Comparison of ENCODE assay signal across 27 cellular contexts in the genomic region with DNA sequence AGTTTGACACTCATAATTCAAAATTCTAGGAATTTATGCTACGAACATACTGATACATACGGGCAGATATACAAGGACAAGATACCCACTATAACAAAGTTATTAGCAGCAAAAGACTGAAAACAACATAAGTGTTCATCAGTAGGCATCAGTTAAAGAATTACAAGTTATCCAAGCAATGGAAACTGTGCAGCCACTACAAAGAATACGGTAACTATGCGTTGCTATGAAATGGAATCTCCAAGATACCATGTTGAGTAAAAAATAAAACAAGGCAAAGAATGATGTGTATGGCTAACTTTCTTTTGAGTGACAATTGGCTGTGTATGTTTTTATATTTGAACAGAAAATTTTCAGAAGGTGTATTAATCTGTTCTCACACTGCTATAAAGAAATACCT.
DNase-seq lines count a peak whose midpoint lies in the region; ATAC-seq and TF ChIP-seq lines count a peak whose summit lies in the region.
"Had no signal": no experiment of that assay in that cellular context is flagged by ENCODE, and none has a peak within 500 bp of the region (broad histone marks: within the 10 kb centered on the region; RNA-seq: fewer than 3 reads in every experiment).

No MANE protein-coding gene starts in this region.

- H4K20me1 ChIP-seq in Karpas-422 (ENCODE audit: insufficient read depth, low read depth, low read length): no peaks in the 10 kb centered on the region
- H4K20me1 ChIP-seq: BLaER1 treated with 17β-estradiol and CSF1 and Interleukin-3, amounts not matched to agents 10 nM and 100 nM had no signal

- no peak for TF ChIP-seq CTCF in right atrium auricular region (IDR thresholded peaks at IDR 0.05)
- no peak for TF ChIP-seq CTCF in astrocyte of the spinal cord (IDR thresholded peaks at IDR 0.05; ENCODE audit: low read depth, low read length)
- no peak for TF ChIP-seq CTCF in gastroesophageal sphincter (IDR thresholded peaks at IDR 0.05)
- no peak for TF ChIP-seq CTCF in sigmoid colon (IDR thresholded peaks at IDR 0.05)

- H3K4me3 Mint-ChIP-seq in activated naive CD4-positive, alpha-beta T cell treated with anti-CD3 and anti-CD28 coated beads, Interleukin-2, amount 10 ng/mL, durations not matched to agents 7 days and 5 days: no peak overlapping the region
- no peak overlapping the region for H3K4me3 Mint-ChIP-seq in naive thymus-derived CD8-positive, alpha-beta T cell
- H3K4me3 Mint-ChIP-seq: activated CD4-positive, alpha-beta T cell treated with anti-CD3 and anti-CD28 coated beads, Interleukin-2, amount 10 ng/mL, durations not matched to agents 24 days and 14 days; activated naive CD4-positive, alpha-beta T cell treated with anti-CD3 and anti-CD28 coated beads, Interleukin-2, amount 50 U/mL, for 24 hours had no signal

- no peaks in the 10 kb centered on the region for H3K36me3 Mint-ChIP-seq in activated naive CD4-positive, alpha-beta T cell treated with anti-CD3 and anti-CD28 coated beads, Interleukin-2, amount 10 ng/mL, durations not matched to agents 7 days and 5 days
- no peaks in the 10 kb centered on the region for H3K36me3 Mint-ChIP-seq in naive thymus-derived CD8-positive, alpha-beta T cell
- H3K36me3 Mint-ChIP-seq: activated naive CD4-positive, alpha-beta T cell treated with anti-CD3 and anti-CD28 coated beads, Interleukin-2, amount 50 U/mL, for 24 hours had no signal

- H3K9me3 Mint-ChIP-seq in activated naive CD4-positive, alpha-beta T cell treated with anti-CD3 and anti-CD28 coated beads, Interleukin-2, amount 10 ng/mL, durations not matched to agents 7 days and 5 days: no peaks in the 10 kb centered on the region
- peaks cover 0 to 2% (median 0%) of the 10 kb centered on the region in 9 donors for H3K9me3 Mint-ChIP-seq in naive thymus-derived CD8-positive, alpha-beta T cell
- H3K9me3 Mint-ChIP-seq: activated CD4-positive, alpha-beta T cell treated with anti-CD3 and anti-CD28 coated beads, Interleukin-2, amount 10 ng/mL, durations not matched to agents 24 days and 14 days; activated naive CD4-positive, alpha-beta T cell treated with anti-CD3 and anti-CD28 coated beads, Interleukin-2, amount 50 U/mL, for 24 hours had no signal

- H3K36me3 ChIP-seq in right atrium auricular region: no peaks in the 10 kb centered on the region
- no peaks in the 10 kb centered on the region for H3K36me3 ChIP-seq in gastroesophageal sphincter
- H3K36me3 ChIP-seq in sigmoid colon: no peaks in the 10 kb centered on the region
- H3K36me3 ChIP-seq in Karpas-422 (ENCODE audit: insufficient read depth, low read length): no peaks in the 10 kb centered on the region
- H3K36me3 ChIP-seq: BLaER1 treated with 17β-estradiol and CSF1 and Interleukin-3, amounts not matched to agents 10 nM and 100 nM; gastrocnemius medialis; thoracic aorta; vagina had no signal

- H3K4me2 ChIP-seq in Karpas-422 (ENCODE audit: low read depth, low read length, poor library complexity, severe bottlenecking): no peak overlapping the region
- H3K4me2 ChIP-seq: SK-N-SH had no signal

- TF ChIP-seq POLR2A in gastroesophageal sphincter (IDR thresholded peaks at IDR 0.05) (no peak), sigmoid colon (IDR thresholded peaks at IDR 0.05) (no peak)

- H3K9me3 ChIP-seq in right atrium auricular region: no peaks in the 10 kb centered on the region
- no peaks in the 10 kb centered on the region for H3K9me3 ChIP-seq in right cardiac atrium (ENCODE audit: control insufficient read depth, low read length)
- H3K9me3 ChIP-seq in gastroesophageal sphincter: no peaks in the 10 kb centered on the region
- H3K9me3 ChIP-seq in sigmoid colon: no peaks in the 10 kb centered on the region
- no peaks in the 10 kb centered on the region for H3K9me3 ChIP-seq in Karpas-422 (ENCODE audit: low read length)
- H3K9me3 ChIP-seq: gastrocnemius medialis, SK-N-SH, thoracic aorta, vagina had no signal

- no peaks in the 10 kb centered on the region for H3K4me1 Mint-ChIP-seq in activated naive CD4-positive, alpha-beta T cell treated with anti-CD3 and anti-CD28 coated beads, Interleukin-2, amount 10 ng/mL, durations not matched to agents 7 days and 5 days
- H3K4me1 Mint-ChIP-seq in naive thymus-derived CD8-positive, alpha-beta T cell: no peaks in the 10 kb centered on the region
- H3K4me1 Mint-ChIP-seq: activated CD4-positive, alpha-beta T cell treated with anti-CD3 and anti-CD28 coated beads, Interleukin-2, amount 10 ng/mL, durations not matched to agents 24 days and 14 days; activated naive CD4-positive, alpha-beta T cell treated with anti-CD3 and anti-CD28 coated beads, Interleukin-2, amount 50 U/mL, for 24 hours had no signal

- H3K79me2 ChIP-seq in Karpas-422 (ENCODE audit: low read length): no peaks in the 10 kb centered on the region

- H3K27ac ChIP-seq in right atrium auricular region: peak overlapping the region; percentile 43 to 57
- H3K27ac ChIP-seq in right cardiac atrium (ENCODE audit: low read length): no peak overlapping the region
- H3K27ac ChIP-seq in gastroesophageal sphincter: peak overlapping the region in 3 of 4 donors; percentile 60 to 75 (median 64)
- peak overlapping the region; percentile 45 to 75 (median 66) for H3K27ac ChIP-seq in sigmoid colon
- no peak overlapping the region for H3K27ac ChIP-seq in Karpas-422 (ENCODE audit: low read length)
- H3K27ac ChIP-seq: epithelial cell of prostate, thoracic aorta, VCaP had no signal

- H3K4me1 ChIP-seq in right atrium auricular region: peaks cover 0 to 34% of the 10 kb centered on the region in 2 donors
- H3K4me1 ChIP-seq in right cardiac atrium (ENCODE audit: control insufficient read depth, insufficient read depth, low read length): peaks cover 1% of the 10 kb centered on the region
- H3K4me1 ChIP-seq in gastroesophageal sphincter: peaks cover 0 to 49% (median 14%) of the 10 kb centered on the region in 3 donors
- peaks cover 0 to 37% (median 35%) of the 10 kb centered on the region in 4 donors for H3K4me1 ChIP-seq in sigmoid colon
- H3K4me1 ChIP-seq in Karpas-422 (ENCODE audit: low read length): no peaks in the 10 kb centered on the region

- CTCF ChIA-PET in activated naive CD4-positive, alpha-beta T cell treated with anti-CD3 and anti-CD28 coated beads, Interleukin-2, amount 10 ng/mL, durations not matched to agents 7 days and 5 days (lab: Charles Lee): no interaction called here

- no peak for DNase-seq in right atrium auricular region (ENCODE audit: low spot score)
- no peak for DNase-seq in right cardiac atrium
- peak; percentile 51 for DNase-seq in astrocyte of the spinal cord (ENCODE audit: low read depth, low spot score)
- no peak for DNase-seq in sigmoid colon
- DNase-seq in activated naive CD4-positive, alpha-beta T cell treated with anti-CD3 and anti-CD28 coated beads, Interleukin-2, amount 10 ng/mL, durations not matched to agents 7 days and 5 days: no peak
- DNase-seq in Karpas-422: no peak
- no peak for DNase-seq in naive thymus-derived CD8-positive, alpha-beta T cell
- DNase-seq: activated CD4-positive, alpha-beta T cell treated with anti-CD3 and anti-CD28 coated beads, Interleukin-2, amount 10 ng/mL, durations not matched to agents 24 days and 14 days; COR-L47; DMS79; effector CD4-positive, alpha-beta T cell; gastrocnemius medialis; NCI-H1092; NCI-H1930; NCI-H82; SK-N-SH; stimulated activated CD4-positive, alpha-beta T cell treated with anti-CD3 and anti-CD28 coated beads, Interleukin-12 subunit alpha, Interleukin-12 subunit beta, amount 100 ng/mL, for 4 hours; stimulated activated CD4-positive, alpha-beta T cell treated with anti-CD3 and anti-CD28 coated beads, Interleukin-4, amount 100 ng/mL, for 4 hours; stimulated activated naive CD4-positive, alpha-beta T cell treated with Interleukin-2 at 50 U/mL for 16 hours; T-helper 2 cell had no signal

- H3K4me3 ChIP-seq in right atrium auricular region (no peak overlapping the region), right cardiac atrium (ENCODE audit: low read length) (no peak overlapping the region), astrocyte of the spinal cord (ENCODE audit: low read depth, low read length) (no peak overlapping the region), gastroesophageal sphincter (no peak overlapping the region), sigmoid colon (no peak overlapping the region), Karpas-422 (ENCODE audit: low read length) (no peak overlapping the region)
- H3K4me3 ChIP-seq: BLaER1 treated with 17β-estradiol and CSF1 and Interleukin-3, amounts not matched to agents 10 nM and 100 nM; gastrocnemius medialis; thoracic aorta; vagina had no signal

- no peaks in the 10 kb centered on the region for H3K27me3 ChIP-seq in right atrium auricular region
- no peaks in the 10 kb centered on the region for H3K27me3 ChIP-seq in right cardiac atrium (ENCODE audit: control insufficient read depth, insufficient read depth)
- H3K27me3 ChIP-seq in gastroesophageal sphincter: no peaks in the 10 kb centered on the region
- H3K27me3 ChIP-seq in sigmoid colon: no peaks in the 10 kb centered on the region
- H3K27me3 ChIP-seq in Karpas-422 (ENCODE audit: low read length): no peaks in the 10 kb centered on the region
- H3K27me3 ChIP-seq: BLaER1 treated with 17β-estradiol and CSF1 and Interleukin-3, amounts not matched to agents 10 nM and 100 nM; gastrocnemius medialis; vagina had no signal

- in situ Hi-C loops in astrocyte of the spinal cord (cut with HindIII; ENCODE audit: low sequenced_read_pairs): no loop called here

- H2AFZ ChIP-seq in Karpas-422 (ENCODE audit: low read length): no peak overlapping the region

- TF ChIP-seq EP300 in gastroesophageal sphincter (IDR thresholded peaks at IDR 0.05) (no peak), sigmoid colon (IDR thresholded peaks at IDR 0.05) (no peak)

- H3K27ac Mint-ChIP-seq in activated naive CD4-positive, alpha-beta T cell treated with anti-CD3 and anti-CD28 coated beads, Interleukin-2, amount 10 ng/mL, durations not matched to agents 7 days and 5 days: no peak overlapping the region
- H3K27ac Mint-ChIP-seq in naive thymus-derived CD8-positive, alpha-beta T cell: no peak overlapping the region
- H3K27ac Mint-ChIP-seq: activated CD4-positive, alpha-beta T cell treated with anti-CD3 and anti-CD28 coated beads, Interleukin-2, amount 10 ng/mL, durations not matched to agents 24 days and 14 days; activated naive CD4-positive, alpha-beta T cell treated with anti-CD3 and anti-CD28 coated beads, Interleukin-2, amount 50 U/mL, for 24 hours had no signal

- no peak for ATAC-seq in right cardiac atrium
- ATAC-seq in gastroesophageal sphincter: no peak
- ATAC-seq in naive thymus-derived CD8-positive, alpha-beta T cell: no peak
- ATAC-seq: gastrocnemius medialis had no signal

- WGBS in right cardiac atrium: 78% methylated on average over 4 of the region's 4 CpGs
- 57 to 61% methylated on average over 4 of the region's 4 CpGs for WGBS in gastroesophageal sphincter (ENCODE audit: low coverage in 1 of 2), 2 donors
- 72 to 93% methylated on average over 4 of the region's 4 CpGs for WGBS in sigmoid colon, 2 donors

- POLR2A ChIA-PET in naive thymus-derived CD8-positive, alpha-beta T cell (lab: Charles Lee): no interaction called here

- intact Hi-C loops in right cardiac atrium (cut with DNase I) (no loop called here), sigmoid colon (cut with DNase I) (loop anchor here (5.0 kb wide), 1 partner anchor 78 kb away; no protein-coding TSS in a partner anchor)

- no peaks in the 10 kb centered on the region for H3K27me3 Mint-ChIP-seq in activated naive CD4-positive, alpha-beta T cell treated with anti-CD3 and anti-CD28 coated beads, Interleukin-2, amount 10 ng/mL, durations not matched to agents 7 days and 5 days
- H3K27me3 Mint-ChIP-seq in naive thymus-derived CD8-positive, alpha-beta T cell: peaks cover 0 to 4% (median 3%) of the 10 kb centered on the region in 5 donors
- H3K27me3 Mint-ChIP-seq: activated CD4-positive, alpha-beta T cell treated with anti-CD3 and anti-CD28 coated beads, Interleukin-2, amount 10 ng/mL, durations not matched to agents 24 days and 14 days; activated naive CD4-positive, alpha-beta T cell treated with anti-CD3 and anti-CD28 coated beads, Interleukin-2, amount 50 U/mL, for 24 hours had no signal

- H3K9ac ChIP-seq in Karpas-422 (ENCODE audit: low read length): no peak overlapping the region
- H3K9ac ChIP-seq: SK-N-SH had no signal

- H3K9me2 ChIP-seq in Karpas-422 (replicated peaks; ENCODE audit: insufficient read depth, low read length): no peaks in the 10 kb centered on the region
- H3K9me2 ChIP-seq: SK-N-SH had no signal

Comparison
In these comparisons a context has a peak if more than half of its experiments do, and no peak if none do; other contexts are left out.
1. H3K27ac ChIP-seq: peak in right atrium auricular region (2 of 2), gastroesophageal sphincter (3 of 4) and sigmoid colon (4 of 4); none in right cardiac atrium (single experiment) and Karpas-422 (single experiment).